In genomic region chr10:79149345-79149661, GRCh38 we compare ENCODE assay signal across 1 cellular context.
TF ChIP-seq lines count a peak whose summit lies in the region.

No MANE protein-coding gene starts in this region.

TF ChIP-seq in GM23338, 12 proteins besides CTCF, POLR2A, EP300 and RAD21 (continued from another document):
- TF ChIP-seq ETS1 (IDR thresholded peaks at IDR 0.05) (no peak), ZNF462 (CRISPR knock-in tag; IDR thresholded peaks at IDR 0.05) (no peak), NANOG (IDR thresholded peaks at IDR 0.05; ENCODE audit: borderline replicate concordance) (no peak), EZH2phosphoT487 (IDR thresholded peaks at IDR 0.05; ENCODE audit: unreplicated experiment) (no peak), STAT1 (IDR thresholded peaks at IDR 0.05; ENCODE audit: unreplicated experiment) (no peak), ZNF331 (CRISPR knock-in tag; IDR thresholded peaks at IDR 0.05; ENCODE audit: low read depth) (no peak), ZNF114 (CRISPR knock-in tag; IDR thresholded peaks at IDR 0.05) (no peak), CREB1 (CRISPR knock-in tag; IDR thresholded peaks at IDR 0.05; ENCODE audit: low read depth) (no peak), EZH2 (IDR thresholded peaks at IDR 0.05; ENCODE audit: low read depth, unreplicated experiment) (no peak), JUNB (IDR thresholded peaks at IDR 0.05; ENCODE audit: unreplicated experiment) (no peak)
